Comparison of ENCODE assay signal across 18 cellular contexts in genomic region chr10:112221545-112221944, GRCh38. TPM values are rescaled to one million over a fixed set of nuclear protein-coding genes. Genes with fewer than 3 reads are reported as not detected.
DNase-seq lines count a peak whose midpoint lies in the region; ATAC-seq and TF ChIP-seq lines count a peak whose summit lies in the region.
"Had no signal": no experiment of that assay in that cellular context is flagged by ENCODE, and none has a peak within 500 bp of the region (broad histone marks: within the 10 kb centered on the region; RNA-seq: fewer than 3 reads in every experiment).

No MANE protein-coding gene starts in this region.

- no peak for ATAC-seq in GM21529 (IDR thresholded peaks at IDR 0.05; ENCODE audit: unreplicated experiment)
- ATAC-seq: GM12878 had no signal

- WGBS in lower leg skin, 2 donors: 79 to 83% methylated on average over 3 of the region's 3 CpGs

- peak; percentile 34 for DNase-seq in AG10803 (ENCODE audit: low read depth)
- peak; percentile 34 for DNase-seq in GM03348 (ENCODE audit: low spot score)
- peak; percentile 23 for DNase-seq in NB4 (ENCODE audit: low read depth)
- peak; percentile 37 for DNase-seq in epithelial cell of esophagus (ENCODE audit: low read depth)
- DNase-seq in lower leg skin (ENCODE audit: low spot score in 2 of 2): no peak
- no peak for DNase-seq in AG08396 (ENCODE audit: low spot score)
- DNase-seq in GM19238 (ENCODE audit: insufficient read length, low spot score): no peak
- DNase-seq: CD4-positive, alpha-beta memory T cell; DMS79 treated with DMSO at 0.1 percent for 48 hours; MG63; NCI-H1417 treated with DMSO at 0.1 percent for 48 hours; NCI-H1930; NCI-H2171; NCI-H446 treated with DMSO at 0.1 percent for 48 hours; NCI-H748 treated with DMSO at 0.1 percent for 48 hours; SIG-M5 had no signal

- no peak for TF ChIP-seq CTCF in AG10803 (conservative IDR thresholded peaks at IDR 0.05; ENCODE audit: low read length)
- TF ChIP-seq CTCF in NB4 (IDR thresholded peaks at IDR 0.05; ENCODE audit: low read depth, low read length): no peak
- no peak for TF ChIP-seq CTCF in epithelial cell of esophagus (IDR thresholded peaks at IDR 0.05; ENCODE audit: insufficient read depth, low read depth, low read length, missing control alignments)
- no peak for TF ChIP-seq CTCF in lower leg skin (IDR thresholded peaks at IDR 0.05)

- H3K4me3 ChIP-seq in AG10803 (ENCODE audit: low read length) (no peak overlapping the region), NB4 (ENCODE audit: low read depth, low read length) (no peak overlapping the region), epithelial cell of esophagus (ENCODE audit: low read length) (no peak overlapping the region), lower leg skin (ENCODE audit: low read depth, poor library complexity, severe bottlenecking) (no peak overlapping the region)
- H3K4me3 ChIP-seq: GM12878, MG63 had no signal

- intact Hi-C loops in lower leg skin (cut with DNase I; ENCODE audit: low total_unique reads): no loop called here

- TF ChIP-seq POLR2A in NB4 (IDR thresholded peaks at IDR 0.05; ENCODE audit: extremely low read depth, insufficient read length): no peak
- no peak for TF ChIP-seq POLR2A in lower leg skin (IDR thresholded peaks at IDR 0.05)

RNA-seq across cellular contexts. Expression of gene GPAM, which starts 38.0 kb away (rescaled TPM):
- 1 to 10 TPM; 3.1 to 7.0 (median 4.7) TPM for total RNA-seq in lower leg skin

Comparison
In these comparisons a context has a peak if more than half of its experiments do, and no peak if none do; other contexts are left out.
1. DNase-seq: peak in AG10803 (single experiment), GM03348 (single experiment), NB4 (single experiment) and epithelial cell of esophagus (single experiment); none in lower leg skin (0 of 2), AG08396 (single experiment) and GM19238 (single experiment).